Comparison of ENCODE assay signal across 13 cellular contexts in genomic region chr22:23147632-23148387, GRCh38. TPM values are rescaled to one million over a fixed set of nuclear protein-coding genes. Genes with fewer than 3 reads are reported as not detected.
DNase-seq lines count a peak whose midpoint lies in the region; ATAC-seq, FAIRE-seq and TF ChIP-seq lines count a peak whose summit lies in the region.
"Had no signal": no experiment of that assay in that cellular context is flagged by ENCODE, and none has a peak within 500 bp of the region (broad histone marks: within the 10 kb centered on the region; RNA-seq: fewer than 3 reads in every experiment).

No MANE protein-coding gene starts in this region.

- H3K9me3 ChIP-seq in prostate gland: no peaks in the 10 kb centered on the region
- H3K9me3 ChIP-seq in kidney (ENCODE audit: control insufficient read depth in 1 of 2, low read length in 2 of 2): no peaks in the 10 kb centered on the region
- H3K9me3 ChIP-seq: right atrium auricular region had no signal

- ATAC-seq in GM19395 (IDR thresholded peaks at IDR 0.05; ENCODE audit: unreplicated experiment) (no peak), HG03159 (IDR thresholded peaks at IDR 0.05; ENCODE audit: unreplicated experiment) (no peak)

- peak overlapping the region; percentile 99 for H3K27ac ChIP-seq in VCaP
- H3K27ac ChIP-seq in prostate gland: peak overlapping the region; percentile 5 to 64
- H3K27ac ChIP-seq in kidney (ENCODE audit: low read depth in 2 of 2, low read length in 2 of 2): no peak overlapping the region
- H3K27ac ChIP-seq: right atrium auricular region had no signal

- no peak for FAIRE-seq in kidney (lab: Jason Lieb, UNC)

- H3K4me3 ChIP-seq in prostate gland: no peak overlapping the region
- H3K4me3 ChIP-seq in kidney (ENCODE audit: low read length in 2 of 2): no peak overlapping the region
- H3K4me3 ChIP-seq: right atrium auricular region had no signal

- TF ChIP-seq CTCF in VCaP (conservative IDR thresholded peaks at IDR 0.05) (no peak), prostate gland (IDR thresholded peaks at IDR 0.05) (no peak), kidney (IDR thresholded peaks at IDR 0.05; ENCODE audit: borderline replicate concordance, extremely low read depth, insufficient read depth) (no peak)

- no peak overlapping the region for H3K9ac ChIP-seq in kidney (ENCODE audit: low read length in 2 of 2)

- TF ChIP-seq POLR2A in prostate gland (IDR thresholded peaks at IDR 0.05): no peak

- WGBS in prostate gland: 18% methylated on average over 6 of the region's 6 CpGs

- H3K36me3 ChIP-seq in prostate gland (no peaks in the 10 kb centered on the region), kidney (ENCODE audit: control insufficient read depth in 1 of 2, insufficient read depth in 2 of 2, low read length in 2 of 2) (peaks cover 14 to 15% of the 10 kb centered on the region in 2 donors)
- H3K36me3 ChIP-seq: right atrium auricular region had no signal

- DNase-seq in HPDE6-E6E7 (ENCODE audit: extremely low spot score) (peak; percentile 64), fibroblast of the conjunctiva (ENCODE audit: low read depth) (peak; percentile 57), prostate gland (ENCODE audit: low spot score) (peak; percentile 88), NCI-H69 (lab: John Stamatoyannopoulos, UW) (no peak), kidney (no peak)
- DNase-seq: activated naive CD4-positive, alpha-beta T cell; H7; islet precursor cell; NCI-H1092 treated with DMSO at 0.1 percent for 48 hours had no signal

- no peaks in the 10 kb centered on the region for H3K27me3 ChIP-seq in prostate gland (replicated peaks; ENCODE audit: insufficient read depth)
- H3K27me3 ChIP-seq: right atrium auricular region had no signal

- intact Hi-C loops in prostate gland (cut with DNase I) (no loop called here), kidney (cut with DNase I) (no loop called here)

- peaks cover 23% of the 10 kb centered on the region for H3K4me1 ChIP-seq in prostate gland (replicated peaks)
- peaks cover 12 to 19% of the 10 kb centered on the region in 2 donors for H3K4me1 ChIP-seq in kidney (ENCODE audit: control insufficient read depth in 1 of 2, insufficient read depth in 1 of 2, low read depth in 1 of 2, low read length in 2 of 2)

RNA-seq across cellular contexts. Expression of gene RAB36, which starts 2.5 kb away (rescaled TPM):
- 10 to 100 TPM in 1 of 2 donors, 1 to 10 TPM in 1; 4.1 to 12.7 TPM for total RNA-seq in prostate gland
- total RNA-seq in kidney: 30.5 TPM
- polyA plus RNA-seq in kidney (ENCODE audit: insufficient read depth, low read depth, low replicate concordance): 9.7 TPM

RNA-seq across cellular contexts. Expression of gene RSPH14, which starts 6.0 kb away (rescaled TPM):
- total RNA-seq in prostate gland: 1 to 10 TPM in 1 of 2 donors, under 1 TPM in 1; 0.68 to 3.6 TPM
- total RNA-seq in kidney: 5.2 TPM
- 11.9 TPM for polyA plus RNA-seq in kidney (ENCODE audit: insufficient read depth, low read depth, low replicate concordance)
- total RNA-seq: H7, right atrium auricular region had no signal

RNA-seq across cellular contexts. Expression of gene BCR, which starts 32.5 kb away (rescaled TPM):
- 10 to 100 TPM; 32.7 to 88.8 TPM for total RNA-seq in prostate gland
- total RNA-seq in kidney: 97.7 TPM
- polyA plus RNA-seq in kidney (ENCODE audit: insufficient read depth, low read depth, low replicate concordance): 45.0 TPM

Comparison
In these comparisons a context has a peak if more than half of its experiments do, and no peak if none do; other contexts are left out.
1. DNase-seq: peak in HPDE6-E6E7 (single experiment), fibroblast of the conjunctiva (single experiment) and prostate gland (single experiment); none in NCI-H69 (single experiment) and kidney (single experiment).
2. H3K27ac ChIP-seq: peak in VCaP (single experiment) and prostate gland (2 of 2); none in kidney (0 of 2).